Comparison of ENCODE assay signal across 1 cellular context in the genomic region with DNA sequence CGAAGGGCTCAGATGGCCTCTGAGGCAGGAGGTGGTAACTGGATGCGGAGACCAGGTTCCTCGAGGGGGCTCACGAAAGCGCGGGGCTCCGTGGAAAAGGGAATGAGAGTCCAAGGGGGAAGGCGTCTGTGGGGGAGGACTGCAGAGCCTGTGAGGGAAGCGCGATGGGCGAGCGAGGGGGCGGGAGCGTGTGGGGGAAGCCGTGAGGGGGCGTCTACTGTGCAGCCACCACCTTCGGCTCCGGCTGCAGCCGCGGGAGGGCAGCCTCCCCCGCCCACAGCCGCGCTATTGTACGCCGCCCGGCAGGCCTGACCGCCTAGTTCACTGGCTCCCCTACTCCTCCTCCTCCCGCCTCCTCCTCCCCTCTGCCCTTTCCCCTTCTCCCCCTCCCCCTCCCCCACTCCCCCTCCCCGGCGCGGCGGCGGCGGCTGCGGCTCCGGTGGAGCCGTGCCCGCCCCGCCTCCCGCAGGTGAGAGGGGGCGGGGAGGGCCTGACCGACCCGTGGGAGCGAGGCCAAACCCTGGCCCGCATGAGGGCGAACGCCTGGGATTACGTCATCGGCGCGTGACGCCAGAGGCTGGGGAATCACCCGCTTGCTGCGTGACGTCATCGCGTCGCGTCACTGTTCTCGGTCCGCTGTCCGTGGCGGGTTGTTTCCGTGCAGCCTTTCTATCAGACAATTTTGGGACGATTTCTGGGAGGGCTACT.
TF ChIP-seq lines count a peak whose summit lies in the region.

A gene (minus strand): TSS at position 294 of the 708 bp plus-strand sequence. CDS start 81,574 bp downstream, outside the sequence.

TF ChIP-seq in GM12878, 131 proteins besides CTCF, POLR2A, EP300 and RAD21 (continued from another document and continues in another):
- TF ChIP-seq, protein P1, sequence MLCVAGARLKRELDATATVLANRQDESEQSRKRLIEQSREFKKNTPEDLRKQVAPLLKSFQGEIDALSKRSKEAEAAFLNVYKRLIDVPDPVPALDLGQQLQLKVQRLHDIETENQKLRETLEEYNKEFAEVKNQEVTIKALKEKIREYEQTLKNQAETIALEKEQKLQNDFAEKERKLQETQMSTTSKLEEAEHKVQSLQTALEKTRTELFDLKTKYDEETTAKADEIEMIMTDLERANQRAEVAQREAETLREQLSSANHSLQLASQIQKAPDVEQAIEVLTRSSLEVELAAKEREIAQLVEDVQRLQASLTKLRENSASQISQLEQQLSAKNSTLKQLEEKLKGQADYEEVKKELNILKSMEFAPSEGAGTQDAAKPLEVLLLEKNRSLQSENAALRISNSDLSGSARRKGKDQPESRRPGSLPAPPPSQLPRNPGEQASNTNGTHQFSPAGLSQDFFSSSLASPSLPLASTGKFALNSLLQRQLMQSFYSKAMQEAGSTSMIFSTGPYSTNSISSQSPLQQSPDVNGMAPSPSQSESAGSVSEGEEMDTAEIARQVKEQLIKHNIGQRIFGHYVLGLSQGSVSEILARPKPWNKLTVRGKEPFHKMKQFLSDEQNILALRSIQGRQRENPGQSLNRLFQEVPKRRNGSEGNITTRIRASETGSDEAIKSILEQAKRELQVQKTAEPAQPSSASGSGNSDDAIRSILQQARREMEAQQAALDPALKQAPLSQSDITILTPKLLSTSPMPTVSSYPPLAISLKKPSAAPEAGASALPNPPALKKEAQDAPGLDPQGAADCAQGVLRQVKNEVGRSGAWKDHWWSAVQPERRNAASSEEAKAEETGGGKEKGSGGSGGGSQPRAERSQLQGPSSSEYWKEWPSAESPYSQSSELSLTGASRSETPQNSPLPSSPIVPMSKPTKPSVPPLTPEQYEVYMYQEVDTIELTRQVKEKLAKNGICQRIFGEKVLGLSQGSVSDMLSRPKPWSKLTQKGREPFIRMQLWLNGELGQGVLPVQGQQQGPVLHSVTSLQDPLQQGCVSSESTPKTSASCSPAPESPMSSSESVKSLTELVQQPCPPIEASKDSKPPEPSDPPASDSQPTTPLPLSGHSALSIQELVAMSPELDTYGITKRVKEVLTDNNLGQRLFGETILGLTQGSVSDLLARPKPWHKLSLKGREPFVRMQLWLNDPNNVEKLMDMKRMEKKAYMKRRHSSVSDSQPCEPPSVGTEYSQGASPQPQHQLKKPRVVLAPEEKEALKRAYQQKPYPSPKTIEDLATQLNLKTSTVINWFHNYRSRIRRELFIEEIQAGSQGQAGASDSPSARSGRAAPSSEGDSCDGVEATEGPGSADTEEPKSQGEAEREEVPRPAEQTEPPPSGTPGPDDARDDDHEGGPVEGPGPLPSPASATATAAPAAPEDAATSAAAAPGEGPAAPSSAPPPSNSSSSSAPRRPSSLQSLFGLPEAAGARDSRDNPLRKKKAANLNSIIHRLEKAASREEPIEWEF (IDR thresholded peaks at IDR 0.05; ENCODE audit: insufficient replicate concordance, low read depth, low read length), result no peak
- TF ChIP-seq KAT2A (conservative IDR thresholded peaks at IDR 0.05; ENCODE audit: control insufficient read depth, low read depth, low read length) (no peak), IKZF2 (IDR thresholded peaks at IDR 0.05) (peak in 1 of 2 experiments; percentile 29; a peak in 1 of 4 replicates), JUND (IDR thresholded peaks at IDR 0.05; ENCODE audit: low read depth, low read length) (peak; percentile 97), EGR1 (IDR thresholded peaks at IDR 0.05; ENCODE audit: borderline replicate concordance in 1 of 2, low read depth in 2 of 2, low read length in 2 of 2) (peak in 1 of 2 experiments; percentile 97; a peak in 2 of 3 replicates), YY1 (IDR thresholded peaks at IDR 0.05; ENCODE audit: low read depth, low read length) (peak; percentile 32; the same call in 1 of the 2 replicates), NR2F1 (conservative IDR thresholded peaks at IDR 0.05) (peak; percentile 67), CHD2 (IDR thresholded peaks at IDR 0.05; ENCODE audit: borderline replicate concordance, low read depth, low read length) (peak; percentile 51; the same call in 1 of the 2 replicates), SRF (IDR thresholded peaks at IDR 0.05; ENCODE audit: low read depth in 2 of 2, low read length in 2 of 2) (no peak), CREB1 (IDR thresholded peaks at IDR 0.05; ENCODE audit: low read depth) (peak; percentile 100), IKZF1 (conservative IDR thresholded peaks at IDR 0.05) (peak; percentile 77), CEBPB (IDR thresholded peaks at IDR 0.05; ENCODE audit: borderline replicate concordance in 1 of 2, low read depth in 2 of 2, low read length in 2 of 2) (peak in 1 of 2 experiments; percentile 35; a peak in 1 of 4 replicates), MYC (IDR thresholded peaks at IDR 0.05; ENCODE audit: insufficient read depth, insufficient read length, insufficient replicate concordance, low read length, severe bottlenecking) (peak; percentile 8), SREBF1 (IDR thresholded peaks at IDR 0.05; ENCODE audit: low read length) (no peak), MTA3 (IDR thresholded peaks at IDR 0.05; ENCODE audit: borderline replicate concordance, low read length) (no peak; the same call in 1 of the 2 replicates), RELA (IDR thresholded peaks at IDR 0.05; ENCODE audit: borderline replicate concordance, partially characterized antibody) (peak; percentile 87), BACH1 (IDR thresholded peaks at IDR 0.05; ENCODE audit: borderline replicate concordance) (peak; percentile 42; the same call in 1 of the 2 replicates), RB1 (IDR thresholded peaks at IDR 0.05; ENCODE audit: borderline replicate concordance) (peak; percentile 48; the same call in 1 of the 2 replicates), ESRRA (IDR thresholded peaks at IDR 0.05; ENCODE audit: low read length) (peak; percentile 75; the same call in 1 of the 2 replicates), PAX5 (IDR thresholded peaks at IDR 0.05; ENCODE audit: borderline replicate concordance, low read depth, low read length) (peak; percentile 74; the same call in 1 of the 2 replicates), JUNB (IDR thresholded peaks at IDR 0.05) (peak; percentile 41; the same call in 1 of the 2 replicates), DPF2 (IDR thresholded peaks at IDR 0.05) (peak; percentile 89), RFX5 (IDR thresholded peaks at IDR 0.05; ENCODE audit: low read depth, low read length) (0 out of 2 replicates have a peak, but pooled peaks have one; percentile 29), NBN (IDR thresholded peaks at IDR 0.05) (peak; percentile 100), CREM (IDR thresholded peaks at IDR 0.05; ENCODE audit: low read depth) (peak; percentile 100), RUNX3 (IDR thresholded peaks at IDR 0.05; ENCODE audit: low read length) (0 out of 2 replicates have a peak, but pooled peaks have one; percentile 46)
- TF ChIP-seq, protein P2, sequence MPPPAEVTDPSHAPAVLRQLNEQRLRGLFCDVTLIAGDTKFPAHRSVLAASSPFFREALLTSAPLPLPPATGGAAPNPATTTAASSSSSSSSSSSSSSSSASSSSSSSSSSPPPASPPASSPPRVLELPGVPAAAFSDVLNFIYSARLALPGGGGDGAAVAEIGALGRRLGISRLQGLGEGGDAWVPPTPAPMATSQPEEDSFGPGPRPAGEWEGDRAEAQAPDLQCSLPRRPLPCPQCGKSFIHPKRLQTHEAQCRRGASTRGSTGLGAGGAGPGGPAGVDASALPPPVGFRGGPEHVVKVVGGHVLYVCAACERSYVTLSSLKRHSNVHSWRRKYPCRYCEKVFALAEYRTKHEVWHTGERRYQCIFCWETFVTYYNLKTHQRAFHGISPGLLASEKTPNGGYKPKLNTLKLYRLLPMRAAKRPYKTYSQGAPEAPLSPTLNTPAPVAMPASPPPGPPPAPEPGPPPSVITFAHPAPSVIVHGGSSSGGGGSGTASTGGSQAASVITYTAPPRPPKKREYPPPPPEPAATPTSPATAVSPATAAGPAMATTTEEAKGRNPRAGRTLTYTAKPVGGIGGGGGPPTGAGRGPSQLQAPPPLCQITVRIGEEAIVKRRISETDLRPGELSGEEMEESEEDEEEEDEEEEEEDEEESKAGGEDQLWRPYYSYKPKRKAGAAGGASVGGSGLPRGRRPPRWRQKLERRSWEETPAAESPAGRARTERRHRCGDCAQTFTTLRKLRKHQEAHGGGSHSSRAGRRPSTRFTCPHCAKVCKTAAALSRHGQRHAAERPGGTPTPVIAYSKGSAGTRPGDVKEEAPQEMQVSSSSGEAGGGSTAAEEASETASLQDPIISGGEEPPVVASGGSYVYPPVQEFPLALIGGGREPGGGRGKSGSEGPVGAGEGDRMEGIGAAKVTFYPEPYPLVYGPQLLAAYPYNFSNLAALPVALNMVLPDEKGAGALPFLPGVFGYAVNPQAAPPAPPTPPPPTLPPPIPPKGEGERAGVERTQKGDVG (CRISPR knock-in tag; IDR thresholded peaks at IDR 0.05), result peak; percentile 86
- TF ChIP-seq, protein P3, sequence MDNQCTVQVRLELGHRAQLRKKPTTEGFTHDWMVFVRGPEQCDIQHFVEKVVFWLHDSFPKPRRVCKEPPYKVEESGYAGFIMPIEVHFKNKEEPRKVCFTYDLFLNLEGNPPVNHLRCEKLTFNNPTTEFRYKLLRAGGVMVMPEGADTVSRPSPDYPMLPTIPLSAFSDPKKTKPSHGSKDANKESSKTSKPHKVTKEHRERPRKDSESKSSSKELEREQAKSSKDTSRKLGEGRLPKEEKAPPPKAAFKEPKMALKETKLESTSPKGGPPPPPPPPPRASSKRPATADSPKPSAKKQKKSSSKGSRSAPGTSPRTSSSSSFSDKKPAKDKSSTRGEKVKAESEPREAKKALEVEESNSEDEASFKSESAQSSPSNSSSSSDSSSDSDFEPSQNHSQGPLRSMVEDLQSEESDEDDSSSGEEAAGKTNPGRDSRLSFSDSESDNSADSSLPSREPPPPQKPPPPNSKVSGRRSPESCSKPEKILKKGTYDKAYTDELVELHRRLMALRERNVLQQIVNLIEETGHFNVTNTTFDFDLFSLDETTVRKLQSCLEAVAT (IDR thresholded peaks at IDR 0.05), result no peak; the same call in 1 of the 2 replicates
- TF ChIP-seq, protein P4, sequence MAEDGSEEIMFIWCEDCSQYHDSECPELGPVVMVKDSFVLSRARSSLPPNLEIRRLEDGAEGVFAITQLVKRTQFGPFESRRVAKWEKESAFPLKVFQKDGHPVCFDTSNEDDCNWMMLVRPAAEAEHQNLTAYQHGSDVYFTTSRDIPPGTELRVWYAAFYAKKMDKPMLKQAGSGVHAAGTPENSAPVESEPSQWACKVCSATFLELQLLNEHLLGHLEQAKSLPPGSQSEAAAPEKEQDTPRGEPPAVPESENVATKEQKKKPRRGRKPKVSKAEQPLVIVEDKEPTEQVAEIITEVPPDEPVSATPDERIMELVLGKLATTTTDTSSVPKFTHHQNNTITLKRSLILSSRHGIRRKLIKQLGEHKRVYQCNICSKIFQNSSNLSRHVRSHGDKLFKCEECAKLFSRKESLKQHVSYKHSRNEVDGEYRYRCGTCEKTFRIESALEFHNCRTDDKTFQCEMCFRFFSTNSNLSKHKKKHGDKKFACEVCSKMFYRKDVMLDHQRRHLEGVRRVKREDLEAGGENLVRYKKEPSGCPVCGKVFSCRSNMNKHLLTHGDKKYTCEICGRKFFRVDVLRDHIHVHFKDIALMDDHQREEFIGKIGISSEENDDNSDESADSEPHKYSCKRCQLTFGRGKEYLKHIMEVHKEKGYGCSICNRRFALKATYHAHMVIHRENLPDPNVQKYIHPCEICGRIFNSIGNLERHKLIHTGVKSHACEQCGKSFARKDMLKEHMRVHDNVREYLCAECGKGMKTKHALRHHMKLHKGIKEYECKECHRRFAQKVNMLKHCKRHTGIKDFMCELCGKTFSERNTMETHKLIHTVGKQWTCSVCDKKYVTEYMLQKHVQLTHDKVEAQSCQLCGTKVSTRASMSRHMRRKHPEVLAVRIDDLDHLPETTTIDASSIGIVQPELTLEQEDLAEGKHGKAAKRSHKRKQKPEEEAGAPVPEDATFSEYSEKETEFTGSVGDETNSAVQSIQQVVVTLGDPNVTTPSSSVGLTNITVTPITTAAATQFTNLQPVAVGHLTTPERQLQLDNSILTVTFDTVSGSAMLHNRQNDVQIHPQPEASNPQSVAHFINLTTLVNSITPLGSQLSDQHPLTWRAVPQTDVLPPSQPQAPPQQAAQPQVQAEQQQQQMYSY (CRISPR knock-in tag; IDR thresholded peaks at IDR 0.05), result peak; percentile 82
- TF ChIP-seq, protein P5, sequence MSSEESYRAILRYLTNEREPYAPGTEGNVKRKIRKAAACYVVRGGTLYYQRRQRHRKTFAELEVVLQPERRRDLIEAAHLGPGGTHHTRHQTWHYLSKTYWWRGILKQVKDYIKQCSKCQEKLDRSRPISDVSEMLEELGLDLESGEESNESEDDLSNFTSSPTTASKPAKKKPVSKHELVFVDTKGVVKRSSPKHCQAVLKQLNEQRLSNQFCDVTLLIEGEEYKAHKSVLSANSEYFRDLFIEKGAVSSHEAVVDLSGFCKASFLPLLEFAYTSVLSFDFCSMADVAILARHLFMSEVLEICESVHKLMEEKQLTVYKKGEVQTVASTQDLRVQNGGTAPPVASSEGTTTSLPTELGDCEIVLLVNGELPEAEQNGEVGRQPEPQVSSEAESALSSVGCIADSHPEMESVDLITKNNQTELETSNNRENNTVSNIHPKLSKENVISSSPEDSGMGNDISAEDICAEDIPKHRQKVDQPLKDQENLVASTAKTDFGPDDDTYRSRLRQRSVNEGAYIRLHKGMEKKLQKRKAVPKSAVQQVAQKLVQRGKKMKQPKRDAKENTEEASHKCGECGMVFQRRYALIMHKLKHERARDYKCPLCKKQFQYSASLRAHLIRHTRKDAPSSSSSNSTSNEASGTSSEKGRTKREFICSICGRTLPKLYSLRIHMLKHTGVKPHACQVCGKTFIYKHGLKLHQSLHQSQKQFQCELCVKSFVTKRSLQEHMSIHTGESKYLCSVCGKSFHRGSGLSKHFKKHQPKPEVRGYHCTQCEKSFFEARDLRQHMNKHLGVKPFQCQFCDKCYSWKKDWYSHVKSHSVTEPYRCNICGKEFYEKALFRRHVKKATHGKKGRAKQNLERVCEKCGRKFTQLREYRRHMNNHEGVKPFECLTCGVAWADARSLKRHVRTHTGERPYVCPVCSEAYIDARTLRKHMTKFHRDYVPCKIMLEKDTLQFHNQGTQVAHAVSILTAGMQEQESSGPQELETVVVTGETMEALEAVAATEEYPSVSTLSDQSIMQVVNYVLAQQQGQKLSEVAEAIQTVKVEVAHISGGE (CRISPR knock-in tag; IDR thresholded peaks at IDR 0.05), result peak; percentile 37; the same call in 1 of the 2 replicates
- TF ChIP-seq, protein P6, sequence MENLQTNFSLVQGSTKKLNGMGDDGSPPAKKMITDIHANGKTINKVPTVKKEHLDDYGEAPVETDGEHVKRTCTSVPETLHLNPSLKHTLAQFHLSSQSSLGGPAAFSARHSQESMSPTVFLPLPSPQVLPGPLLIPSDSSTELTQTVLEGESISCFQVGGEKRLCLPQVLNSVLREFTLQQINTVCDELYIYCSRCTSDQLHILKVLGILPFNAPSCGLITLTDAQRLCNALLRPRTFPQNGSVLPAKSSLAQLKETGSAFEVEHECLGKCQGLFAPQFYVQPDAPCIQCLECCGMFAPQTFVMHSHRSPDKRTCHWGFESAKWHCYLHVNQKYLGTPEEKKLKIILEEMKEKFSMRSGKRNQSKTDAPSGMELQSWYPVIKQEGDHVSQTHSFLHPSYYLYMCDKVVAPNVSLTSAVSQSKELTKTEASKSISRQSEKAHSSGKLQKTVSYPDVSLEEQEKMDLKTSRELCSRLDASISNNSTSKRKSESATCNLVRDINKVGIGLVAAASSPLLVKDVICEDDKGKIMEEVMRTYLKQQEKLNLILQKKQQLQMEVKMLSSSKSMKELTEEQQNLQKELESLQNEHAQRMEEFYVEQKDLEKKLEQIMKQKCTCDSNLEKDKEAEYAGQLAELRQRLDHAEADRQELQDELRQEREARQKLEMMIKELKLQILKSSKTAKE (IDR thresholded peaks at IDR 0.05; ENCODE audit: low read depth, poor library complexity, severe bottlenecking), result peak; percentile 63
- TF ChIP-seq, protein P7, sequence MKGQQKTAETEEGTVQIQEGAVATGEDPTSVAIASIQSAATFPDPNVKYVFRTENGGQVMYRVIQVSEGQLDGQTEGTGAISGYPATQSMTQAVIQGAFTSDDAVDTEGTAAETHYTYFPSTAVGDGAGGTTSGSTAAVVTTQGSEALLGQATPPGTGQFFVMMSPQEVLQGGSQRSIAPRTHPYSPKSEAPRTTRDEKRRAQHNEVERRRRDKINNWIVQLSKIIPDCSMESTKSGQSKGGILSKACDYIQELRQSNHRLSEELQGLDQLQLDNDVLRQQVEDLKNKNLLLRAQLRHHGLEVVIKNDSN (IDR thresholded peaks at IDR 0.05; ENCODE audit: borderline replicate concordance, extremely low read length, insufficient read depth, low read depth, low read length), result peak; percentile 48
